ENCODE assay signal across 8 cellular contexts in genomic region chr6:82701341-82701740, GRCh38.
"Had no signal": no experiment of that assay in that cellular context is flagged by ENCODE, and none has a peak within 500 bp of the region (broad histone marks: within the 10 kb centered on the region; RNA-seq: fewer than 3 reads in every experiment).

No MANE protein-coding gene starts in this region.

- H3K27ac ChIP-seq: GM23248 had no signal

- DNase-seq: GM23248, GOT3, H7, H9, HCEC 1CT, HFFc6 had no signal

- H3K4me2 ChIP-seq: GM23338 had no signal

- H3K4me1 ChIP-seq: HAP-1 had no signal

- H3K36me3 ChIP-seq: HAP-1 had no signal

- H2AFZ ChIP-seq: GM23248, GM23338 had no signal

- H3K9me3 ChIP-seq: HAP-1 had no signal

- H3K4me3 ChIP-seq: GM23248, GM23338, HAP-1 had no signal

- H3K9ac ChIP-seq: GM23248 had no signal
